ENCODE assay signal across 25 cellular contexts in genomic region chr21:29674343-29674742, GRCh38.
"Had no signal": no experiment of that assay in that cellular context is flagged by ENCODE, and none has a peak within 500 bp of the region (broad histone marks: within the 10 kb centered on the region; RNA-seq: fewer than 3 reads in every experiment).

No MANE protein-coding gene starts in this region.

- H3K36me3 ChIP-seq: left ventricle myocardium inferior, lower lobe of right lung, neural progenitor cell, right atrium auricular region, suprapubic skin, thyroid gland had no signal

- H3K27me3 ChIP-seq: neural progenitor cell, right atrium auricular region, suprapubic skin, thyroid gland had no signal

- DNase-seq: cortex of kidney; hypothalamus; immature natural killer cell; islet precursor cell; kidney glomerular epithelial cell; left colon; left ventricle myocardium inferior; lower lobe of right lung; mucosa of descending colon; naive B cell; stimulated activated CD4-positive, alpha-beta T cell treated with anti-CD3 and anti-CD28 coated beads, Interleukin-12 subunit alpha, Interleukin-12 subunit beta, amount 100 ng/mL, for 4 hours; stimulated activated CD4-positive, alpha-beta T cell treated with anti-CD3 and anti-CD28 coated beads, Interleukin-1b, Interleukin-23, amount 100 ng/mL, for 48 hours; stimulated activated CD4-positive, alpha-beta T cell treated with anti-CD3 and anti-CD28 coated beads, Interleukin-4, amount 100 ng/mL, for 1 hour; stimulated activated CD8-positive, alpha-beta memory T cell treated with anti-CD3 and anti-CD28 coated beads, Interleukin-4, amount 100 ng/mL, for 48 hours; stimulated activated naive CD4-positive, alpha-beta T cell; stimulated activated naive CD8-positive, alpha-beta T cell treated with anti-CD3 and anti-CD28 coated beads, Interleukin-15, amount 100 ng/mL, for 72 hours; thyroid gland; trophoblast cell had no signal

- H3K4me2 ChIP-seq: neural progenitor cell, smooth muscle cell had no signal

- H3K4me3 ChIP-seq: left ventricle myocardium inferior, lower lobe of right lung, mucosa of descending colon, neural progenitor cell, right atrium auricular region, smooth muscle cell, suprapubic skin, thyroid gland had no signal

- H3K27ac ChIP-seq: left ventricle myocardium inferior, lower lobe of right lung, neural progenitor cell, parathyroid adenoma, right atrium auricular region, suprapubic skin, thyroid gland had no signal

- ATAC-seq: left colon; lower lobe of right lung; mucosa of descending colon; natural killer cell treated with Interleukin-12 subunit alpha and Interleukin-12 subunit beta and Interleukin-15 and Interleukin-18, amount 100 ng/mL, for 72 hours; sciatic nerve; stimulated activated naive CD8-positive, alpha-beta T cell treated with anti-CD3 and anti-CD28 coated beads, Interleukin-15, amount 100 ng/mL, for 72 hours had no signal

- H3K4me1 ChIP-seq: left ventricle myocardium inferior, lower lobe of right lung, parathyroid adenoma, right atrium auricular region, suprapubic skin, thyroid gland had no signal

- H3K9me3 ChIP-seq: left ventricle myocardium inferior, lower lobe of right lung, mucosa of descending colon, right atrium auricular region, suprapubic skin, thyroid gland had no signal

- H3K79me2 ChIP-seq: parathyroid adenoma had no signal

- H3K9ac ChIP-seq: neural progenitor cell, parathyroid adenoma had no signal
